In genomic region chr10:73261362-73261995, GRCh38 we compare ENCODE assay signal across 18 cellular contexts. TPM values are rescaled to one million over a fixed set of nuclear protein-coding genes. Genes with fewer than 3 reads are reported as not detected.
DNase-seq lines count a peak whose midpoint lies in the region; ATAC-seq and TF ChIP-seq lines count a peak whose summit lies in the region.
"Had no signal": no experiment of that assay in that cellular context is flagged by ENCODE, and none has a peak within 500 bp of the region (broad histone marks: within the 10 kb centered on the region; RNA-seq: fewer than 3 reads in every experiment).

No MANE protein-coding gene starts in this region.

- H3K79me2 ChIP-seq in PC-9 (ENCODE audit: low read depth) (no peaks in the 10 kb centered on the region), mammary epithelial cell (ENCODE audit: insufficient read depth, low read length) (no peaks in the 10 kb centered on the region), mesendoderm (ENCODE audit: control insufficient read depth, insufficient read depth, low read length) (no peaks in the 10 kb centered on the region)

- H3K36me3 Mint-ChIP-seq in MCF 10A (ENCODE audit: insufficient read depth, unreplicated experiment) (no peaks in the 10 kb centered on the region), osteocyte (ENCODE audit: unreplicated experiment) (no peaks in the 10 kb centered on the region)

- H3K27me3 Mint-ChIP-seq in MCF 10A (ENCODE audit: insufficient read depth, unreplicated experiment) (no peaks in the 10 kb centered on the region), osteocyte (ENCODE audit: unreplicated experiment) (peaks cover 14% of the 10 kb centered on the region)
- H3K27me3 Mint-ChIP-seq: CD4-positive, alpha-beta T cell had no signal

- H3K9me3 ChIP-seq in breast epithelium (no peaks in the 10 kb centered on the region), PC-9 (ENCODE audit: insufficient read depth, low read depth) (peaks cover 7% of the 10 kb centered on the region), mammary epithelial cell (replicated peaks; ENCODE audit: insufficient read depth, low read length) (no peaks in the 10 kb centered on the region)

- H3K4me1 Mint-ChIP-seq in MCF 10A (ENCODE audit: insufficient read depth, unreplicated experiment) (peaks cover 16% of the 10 kb centered on the region), osteocyte (ENCODE audit: unreplicated experiment) (peaks cover 12% of the 10 kb centered on the region)

- no peak overlapping the region for H4K8ac ChIP-seq in mesendoderm (ENCODE audit: low read depth, low read length)

- H3K18ac ChIP-seq in mesendoderm (ENCODE audit: low read length), result no peak overlapping the region

- H3K36me3 ChIP-seq in breast epithelium (no peaks in the 10 kb centered on the region), PC-9 (ENCODE audit: low read depth) (no peaks in the 10 kb centered on the region), mammary epithelial cell (ENCODE audit: insufficient read depth, low read length) (no peaks in the 10 kb centered on the region), mesendoderm (ENCODE audit: control insufficient read depth, insufficient read depth, low read length) (no peaks in the 10 kb centered on the region)
- H3K36me3 ChIP-seq: BLaER1 had no signal

- no peak overlapping the region for H2AK5ac ChIP-seq in mesendoderm (ENCODE audit: low read length)

- no peaks in the 10 kb centered on the region for H3K79me1 ChIP-seq in mesendoderm (ENCODE audit: low read length)

- H3F3A ChIP-seq in PC-9 (ENCODE audit: insufficient read depth, low read depth), result peaks cover 11% of the 10 kb centered on the region

- H3K4me3 Mint-ChIP-seq in MCF 10A (ENCODE audit: unreplicated experiment) (peak overlapping the region; percentile 6), osteocyte (ENCODE audit: unreplicated experiment) (no peak overlapping the region)
- H3K4me3 Mint-ChIP-seq: CD4-positive, alpha-beta T cell had no signal

- no peak overlapping the region for H3K9ac ChIP-seq in mammary epithelial cell (ENCODE audit: insufficient read depth, low read length)
- no peak overlapping the region for H3K9ac ChIP-seq in mesendoderm (ENCODE audit: low read length)
- H3K9ac ChIP-seq: BLaER1 had no signal

- no peak overlapping the region for H3K4me2 ChIP-seq in PC-9
- H3K4me2 ChIP-seq in mammary epithelial cell (ENCODE audit: insufficient read depth, low read depth, low read length), result no peak overlapping the region
- H3K4me2 ChIP-seq in mesendoderm (ENCODE audit: low read length), result no peak overlapping the region
- H3K4me2 ChIP-seq: BLaER1 had no signal

- TF ChIP-seq CTCF in MCF 10A (IDR thresholded peaks at IDR 0.05; ENCODE audit: unreplicated experiment), result no peak
- TF ChIP-seq CTCF in breast epithelium (IDR thresholded peaks at IDR 0.05), result no peak
- TF ChIP-seq CTCF in PC-9 (conservative IDR thresholded peaks at IDR 0.05), result no peak
- no peak for TF ChIP-seq CTCF in mammary epithelial cell (conservative IDR thresholded peaks at IDR 0.05 in 1 of 2, IDR thresholded peaks at IDR 0.05 in 1 of 2; ENCODE audit: extremely low read depth in 1 of 2, insufficient read depth in 1 of 2, low read depth in 1 of 2, low read length in 2 of 2)
- no peak for TF ChIP-seq CTCF in osteocyte (IDR thresholded peaks at IDR 0.05)

- no peaks in the 10 kb centered on the region for H3K27me3 ChIP-seq in breast epithelium
- H3K27me3 ChIP-seq in PC-9 (ENCODE audit: insufficient read depth, low read depth), result no peaks in the 10 kb centered on the region
- no peaks in the 10 kb centered on the region for H3K27me3 ChIP-seq in mammary epithelial cell (ENCODE audit: insufficient read depth, low read length)
- H3K27me3 ChIP-seq in mesendoderm (ENCODE audit: insufficient read depth, low read length, poor library complexity), result no peaks in the 10 kb centered on the region
- H3K27me3 ChIP-seq: BLaER1 had no signal

- CTCF ChIA-PET in MCF 10A (lab: Yijun Ruan, JAX) (interaction anchor here (0.6 kb wide), 1 partner anchor 110 kb away, joined by 5 read pairs; no protein-coding TSS in a partner anchor), PC-9 (lab: Charles Lee) (no interaction called here), mammary epithelial cell (lab: Charles Lee; ENCODE audit: low non-redundant PET) (interaction anchor here (0.6 kb wide), 1 partner anchor 8 kb away, joined by 3 read pairs; no protein-coding TSS in a partner anchor)

- BruUV-seq in MCF 10A (replicated peaks; lab: Mats Ljungman, UMichigan), result TSS peak; percentile 87
- BruUV-seq in PC-9 (replicated peaks; lab: Mats Ljungman, UMichigan), result no TSS peak
- BruUV-seq in mammary epithelial cell (replicated peaks; lab: Mats Ljungman, UMichigan), result TSS peak; percentile 85

- H3K9me2 ChIP-seq in PC-9 (ENCODE audit: insufficient read depth), result no peaks in the 10 kb centered on the region

- no peak overlapping the region for H3K27ac ChIP-seq in breast epithelium
- H3K27ac ChIP-seq in PC-9, result peak overlapping the region; percentile 91
- H3K27ac ChIP-seq in mammary epithelial cell (ENCODE audit: insufficient read depth, low read depth, low read length), result peak overlapping the region; percentile 85
- no peak overlapping the region for H3K27ac ChIP-seq in mesendoderm (ENCODE audit: low read depth, low read length)
- H3K27ac ChIP-seq: BLaER1 had no signal

- H3K4me1 ChIP-seq in breast epithelium (no peaks in the 10 kb centered on the region), PC-9 (replicated peaks; ENCODE audit: insufficient read depth) (peaks cover 20% of the 10 kb centered on the region), mammary epithelial cell (ENCODE audit: insufficient read depth, low read length) (peaks cover 21% of the 10 kb centered on the region), mesendoderm (ENCODE audit: control insufficient read depth, low read depth, low read length) (no peaks in the 10 kb centered on the region)
- H3K4me1 ChIP-seq: BLaER1 had no signal

- TF ChIP-seq POLR2A in breast epithelium (IDR thresholded peaks at IDR 0.05), result no peak

- dilution Hi-C loops in mammary epithelial cell (cut with HindIII; ENCODE audit: low sequenced_read_pairs), result loop anchor here (5.0 kb wide), 1 partner anchor 96 kb away; the partner anchor contains the start of gene CFAP70

- H3K27ac Mint-ChIP-seq in MCF 10A (ENCODE audit: low read depth, unreplicated experiment) (peak overlapping the region; percentile 100), osteocyte (ENCODE audit: unreplicated experiment) (peak overlapping the region; percentile 8)
- H3K27ac Mint-ChIP-seq: CD4-positive, alpha-beta T cell had no signal

- intact Hi-C loops in MCF 10A (cut with micrococcal nuclease), result loop anchor here (5.0 kb wide), 2 partner anchors 151 to 236 kb away; partner anchors contain the start of genes ANXA7 and PPP3CB
- intact Hi-C loops in breast epithelium (cut with DNase I; ENCODE audit: low total_unique reads), result no loop called here
- intact Hi-C loops in PC-9 (cut with micrococcal nuclease; ENCODE audit: unreplicated experiment), result no loop called here
- intact Hi-C loops in mammary epithelial cell (cut with micrococcal nuclease), result loop anchor here (5.0 kb wide), 2 partner anchors 96 to 236 kb away; partner anchors contain the start of genes CFAP70 and PPP3CB

- H3K4me3 ChIP-seq in breast epithelium, result no peak overlapping the region
- H3K4me3 ChIP-seq in PC-9, result no peak overlapping the region
- H3K4me3 ChIP-seq in mammary epithelial cell (replicated peaks in 1 of 3; ENCODE audit: insufficient read depth in 1 of 3, low read depth in 2 of 3, low read length in 3 of 3), result no peak overlapping the region
- no peak overlapping the region for H3K4me3 ChIP-seq in mesendoderm (ENCODE audit: low read length)
- H3K4me3 ChIP-seq: BLaER1 had no signal

- DNase-seq in MCF 10A (ENCODE audit: unreplicated experiment), result no peak
- no peak for DNase-seq in breast epithelium (ENCODE audit: low spot score in 2 of 2)
- no peak for DNase-seq in PC-9
- DNase-seq in mammary epithelial cell, result no peak
- no peak for DNase-seq in osteocyte (ENCODE audit: extremely low spot score, unreplicated experiment)
- DNase-seq in mesendoderm, result no peak
- no peak for DNase-seq in iPS-NIHi7 (ENCODE audit: extremely low spot score)
- DNase-seq: CD4-positive, alpha-beta T cell; H7; KG1; MM.1S; NCI-H1694; NCI-H2029 treated with DMSO at 0.1 percent for 48 hours; NCI-H2227 treated with DMSO at 0.1 percent for 48 hours; NCI-H510A had no signal

- H2AFZ ChIP-seq in PC-9 (no peak overlapping the region), mammary epithelial cell (ENCODE audit: low read depth, low read length) (peak overlapping the region; percentile 12)

- no peak overlapping the region for H2BK15ac ChIP-seq in mesendoderm (replicated peaks; ENCODE audit: low read depth)

- H3K4ac ChIP-seq in mesendoderm (ENCODE audit: low read depth, low read length), result no peak overlapping the region

- no peak overlapping the region for H4K5ac ChIP-seq in mesendoderm (ENCODE audit: low read length)

- no peaks in the 10 kb centered on the region for H3K9me3 Mint-ChIP-seq in MCF 10A (ENCODE audit: unreplicated experiment)
- H3K9me3 Mint-ChIP-seq in osteocyte (ENCODE audit: unreplicated experiment), result peaks cover 10% of the 10 kb centered on the region

- no peak for ATAC-seq in esophagus mucosa
- ATAC-seq: Right ventricle myocardium inferior had no signal

- H4K20me1 ChIP-seq in PC-9 (ENCODE audit: insufficient read depth), result no peaks in the 10 kb centered on the region
- no peaks in the 10 kb centered on the region for H4K20me1 ChIP-seq in mammary epithelial cell (ENCODE audit: insufficient read depth, low read length)
- H4K20me1 ChIP-seq: BLaER1 had no signal

- 90% methylated on average over 8 of the region's 9 CpGs for WGBS in mammary epithelial cell (ENCODE audit: low coverage, missing lambda C conversion rate)
- no CpG with 5 or more reads among the region's 9 CpGs for WGBS in mesendoderm (ENCODE audit: extremely low coverage, insufficient coverage, low lambda C conversion rate)

- no peak overlapping the region for H2BK120ac ChIP-seq in mesendoderm (ENCODE audit: low read depth, low read length)

- H3K56ac ChIP-seq in mesendoderm (ENCODE audit: low read length), result no peak overlapping the region

- H2BK5ac ChIP-seq in mesendoderm (ENCODE audit: low read length), result no peak overlapping the region

- no peak overlapping the region for H3K23ac ChIP-seq in mesendoderm (ENCODE audit: low read length)

- POLR2A ChIA-PET in MCF 10A (lab: Yijun Ruan, JAX) (interaction anchor here (0.5 to 5.8 kb wide), 5 partner anchors 9 to 152 kb away, joined by 3 to 64 read pairs (median 15); partner anchors contain the start of genes ANXA7, CFAP70, DNAJC9 and MRPS16), PC-9 (lab: Charles Lee; ENCODE audit: unreplicated experiment) (no interaction called here)

- in situ Hi-C loops in mammary epithelial cell (cut with MboI; ENCODE audit: low sequenced_read_pairs in 2 of 2), result loop anchor here in 1 of 2 donors (10.0 kb wide), 2 partner anchors 93 to 383 kb away; partner anchors contain the start of genes CFAP70 and MYOZ1

RNA-seq across cellular contexts. Expression of gene MRPS16, which starts 9.0 kb away (rescaled TPM):
- total RNA-seq in MCF 10A (2022), result 203 and 247 TPM in 2 replicates
- total RNA-seq in breast epithelium, result 10 to 100 TPM; 33.3 to 40.6 (median 40.4) TPM
- 148 and 175 TPM in 2 replicates for total RNA-seq in PC-9 (2021)
- total RNA-seq in mammary epithelial cell, result 100 to 1,000 TPM in 1 of 2 donors, 10 to 100 TPM in 1; 87.5 to 127 TPM
- polyA plus RNA-seq in mammary epithelial cell, result 122 TPM
- 48.4 TPM for polyA minus RNA-seq in mammary epithelial cell
- 63.5 and 78.6 TPM in 2 replicates for total RNA-seq in osteocyte
- 73.0 TPM for polyA plus RNA-seq in mesendoderm (2013, experiment 1 of 2)
- 74.2 TPM for polyA plus RNA-seq in mesendoderm (2013, experiment 2 of 2)
- total RNA-seq in esophagus mucosa, result 92.7 TPM

RNA-seq across cellular contexts. Expression of gene DNAJC9, which starts 14.4 kb away (rescaled TPM):
- total RNA-seq in MCF 10A (2022) (33.1 and 35.1 TPM in 2 replicates), breast epithelium (10 to 100 TPM; 17.3 to 24.3 (median 19.0) TPM), PC-9 (2021) (44.8 and 45.6 TPM in 2 replicates), mammary epithelial cell (10 to 100 TPM; 19.5 to 38.7 TPM), osteocyte (19.3 and 19.6 TPM in 2 replicates), esophagus mucosa (19.3 TPM)
- 32.0 TPM for polyA plus RNA-seq in mammary epithelial cell
- 19.1 TPM for polyA minus RNA-seq in mammary epithelial cell
- polyA plus RNA-seq in mesendoderm (2013, experiment 1 of 2), result 39.0 TPM
- polyA plus RNA-seq in mesendoderm (2013, experiment 2 of 2), result 38.7 TPM

Comparison
In these comparisons a context has a peak if more than half of its experiments do, and no peak if none do; other contexts are left out.
1. H3K27ac ChIP-seq: peak in PC-9 (single experiment) and mammary epithelial cell (single experiment); none in breast epithelium (0 of 2) and mesendoderm (single experiment).
2. intact Hi-C loops: an anchor here in MCF 10A (5.0 kb wide) and mammary epithelial cell (5.0 kb wide); none called in breast epithelium and PC-9.